Comparison of ENCODE assay signal across 14 cellular contexts in genomic region chr13:79780240-79780639, GRCh38.
DNase-seq lines count a peak whose midpoint lies in the region; ATAC-seq and TF ChIP-seq lines count a peak whose summit lies in the region.
"Had no signal": no experiment of that assay in that cellular context is flagged by ENCODE, and none has a peak within 500 bp of the region (broad histone marks: within the 10 kb centered on the region; RNA-seq: fewer than 3 reads in every experiment).

No MANE protein-coding gene starts in this region.

- no peaks in the 10 kb centered on the region for H3K9me3 Mint-ChIP-seq in activated CD4-positive, alpha-beta memory T cell treated with anti-CD3 and anti-CD28 coated beads, Interleukin-2, amount 10 ng/mL, durations not matched to agents 7 days and 5 days
- H3K9me3 Mint-ChIP-seq: activated CD4-positive, alpha-beta T cell treated with anti-CD3 and anti-CD28 coated beads, Interleukin-2, amount 10 ng/mL, durations not matched to agents 24 days and 14 days; stimulated activated naive CD8-positive, alpha-beta T cell treated with anti-CD3 and anti-CD28 coated beads, Interleukin-15, amount 100 ng/mL, for 72 hours had no signal

- CTCF ChIA-PET in activated CD4-positive, alpha-beta memory T cell treated with anti-CD3 and anti-CD28 coated beads, Interleukin-2, amount 10 ng/mL, durations not matched to agents 7 days and 5 days (lab: Charles Lee): no interaction called here

- peak overlapping the region; percentile 35; the same call in 1 of the 2 replicates for H3K27ac ChIP-seq in MM.1S (ENCODE audit: low read length)
- peak overlapping the region; percentile 70 for H3K27ac ChIP-seq in epithelial cell of prostate

- no peaks in the 10 kb centered on the region for H3K79me2 ChIP-seq in MM.1S (ENCODE audit: low read length)

- POLR2A ChIA-PET in activated CD4-positive, alpha-beta memory T cell treated with anti-CD3 and anti-CD28 coated beads, Interleukin-2, amount 10 ng/mL, durations not matched to agents 7 days and 5 days (lab: Charles Lee): no interaction called here

- peak; percentile 77 for ATAC-seq in GM18867 (IDR thresholded peaks at IDR 0.05; ENCODE audit: unreplicated experiment)
- peak; percentile 34 for ATAC-seq in omental fat pad (ENCODE audit: low FRiP score)
- ATAC-seq in HG03135 (IDR thresholded peaks at IDR 0.05; ENCODE audit: unreplicated experiment): no peak
- ATAC-seq: stimulated activated naive CD8-positive, alpha-beta T cell treated with anti-CD3 and anti-CD28 coated beads, Interleukin-15, amount 100 ng/mL, for 72 hours had no signal

- H3K36me3 Mint-ChIP-seq in activated CD4-positive, alpha-beta memory T cell treated with anti-CD3 and anti-CD28 coated beads, Interleukin-2, amount 10 ng/mL, durations not matched to agents 7 days and 5 days (ENCODE audit: low read depth): no peaks in the 10 kb centered on the region
- H3K36me3 Mint-ChIP-seq: CD14-positive monocyte had no signal

- no peaks in the 10 kb centered on the region for H3K27me3 Mint-ChIP-seq in activated CD4-positive, alpha-beta memory T cell treated with anti-CD3 and anti-CD28 coated beads, Interleukin-2, amount 10 ng/mL, durations not matched to agents 7 days and 5 days
- H3K27me3 Mint-ChIP-seq: activated CD4-positive, alpha-beta T cell treated with anti-CD3 and anti-CD28 coated beads, Interleukin-2, amount 10 ng/mL, durations not matched to agents 24 days and 14 days; stimulated activated naive CD8-positive, alpha-beta T cell treated with anti-CD3 and anti-CD28 coated beads, Interleukin-15, amount 100 ng/mL, for 72 hours had no signal

- H3F3A ChIP-seq in MM.1S (ENCODE audit: insufficient read depth, low read length): no peaks in the 10 kb centered on the region

- no peaks in the 10 kb centered on the region for H3K27me3 ChIP-seq in MM.1S (replicated peaks; ENCODE audit: insufficient read depth, low read length)

- H3K9ac ChIP-seq in MM.1S (ENCODE audit: low read length): peak overlapping the region; percentile 20; the same call in 1 of the 2 replicates

- TF ChIP-seq CTCF in MM.1S (IDR thresholded peaks at IDR 0.05; ENCODE audit: low read length) (no peak), omental fat pad (IDR thresholded peaks at IDR 0.05) (no peak)

- no peak overlapping the region for H3K4me3 Mint-ChIP-seq in activated CD4-positive, alpha-beta memory T cell treated with anti-CD3 and anti-CD28 coated beads, Interleukin-2, amount 10 ng/mL, durations not matched to agents 7 days and 5 days
- H3K4me3 Mint-ChIP-seq: activated CD4-positive, alpha-beta T cell treated with anti-CD3 and anti-CD28 coated beads, Interleukin-2, amount 10 ng/mL, durations not matched to agents 24 days and 14 days; CD14-positive monocyte; stimulated activated naive CD8-positive, alpha-beta T cell treated with anti-CD3 and anti-CD28 coated beads, Interleukin-15, amount 100 ng/mL, for 72 hours had no signal

- H3K9me2 ChIP-seq in MM.1S (replicated peaks; ENCODE audit: insufficient read depth, low read length): no peaks in the 10 kb centered on the region

- H3K4me1 ChIP-seq in MM.1S (ENCODE audit: low read length): no peaks in the 10 kb centered on the region; the same call in 1 of the 2 replicates

- no peaks in the 10 kb centered on the region for H3K4me1 Mint-ChIP-seq in activated CD4-positive, alpha-beta memory T cell treated with anti-CD3 and anti-CD28 coated beads, Interleukin-2, amount 10 ng/mL, durations not matched to agents 7 days and 5 days
- H3K4me1 Mint-ChIP-seq: activated CD4-positive, alpha-beta T cell treated with anti-CD3 and anti-CD28 coated beads, Interleukin-2, amount 10 ng/mL, durations not matched to agents 24 days and 14 days; stimulated activated naive CD8-positive, alpha-beta T cell treated with anti-CD3 and anti-CD28 coated beads, Interleukin-15, amount 100 ng/mL, for 72 hours had no signal

- peak overlapping the region; percentile 22 for H3K4me3 ChIP-seq in MM.1S (ENCODE audit: low read length)

- DNase-seq in MM.1S (peak; percentile 81), epithelial cell of prostate (ENCODE audit: low read depth, low spot score) (no peak), omental fat pad (ENCODE audit: low spot score) (no peak), GM19240 (ENCODE audit: insufficient read length, low spot score) (no peak), SW 1271 (lab: John Stamatoyannopoulos, UW) (no peak)
- no peak for DNase-seq in activated CD4-positive, alpha-beta memory T cell treated with anti-CD3 and anti-CD28 coated beads, Interleukin-2, amount 10 ng/mL, durations not matched to agents 7 days and 5 days
- DNase-seq: activated CD4-positive, alpha-beta T cell treated with anti-CD3 and anti-CD28 coated beads, Interleukin-2, amount 10 ng/mL, durations not matched to agents 24 days and 14 days; KG1; NCI-H2029 treated with DMSO at 0.1 percent for 48 hours; occipital lobe; stimulated activated naive CD8-positive, alpha-beta T cell treated with anti-CD3 and anti-CD28 coated beads, Interleukin-15, amount 100 ng/mL, for 72 hours had no signal

- peak overlapping the region; percentile 54 for H2AFZ ChIP-seq in MM.1S (ENCODE audit: low read length)

- no peaks in the 10 kb centered on the region for H3K9me3 ChIP-seq in MM.1S (replicated peaks; ENCODE audit: insufficient read depth, low read length)

- H3K27ac Mint-ChIP-seq in activated CD4-positive, alpha-beta memory T cell treated with anti-CD3 and anti-CD28 coated beads, Interleukin-2, amount 10 ng/mL, durations not matched to agents 7 days and 5 days: no peak overlapping the region
- H3K27ac Mint-ChIP-seq: activated CD4-positive, alpha-beta T cell treated with anti-CD3 and anti-CD28 coated beads, Interleukin-2, amount 10 ng/mL, durations not matched to agents 24 days and 14 days; stimulated activated naive CD8-positive, alpha-beta T cell treated with anti-CD3 and anti-CD28 coated beads, Interleukin-15, amount 100 ng/mL, for 72 hours had no signal

- H3K4me2 ChIP-seq in MM.1S (ENCODE audit: low read depth, low read length): peak overlapping the region; percentile 42

- H3K36me3 ChIP-seq in MM.1S (replicated peaks; ENCODE audit: insufficient read depth, low read length): no peaks in the 10 kb centered on the region

- no peaks in the 10 kb centered on the region for H4K20me1 ChIP-seq in MM.1S (ENCODE audit: insufficient read depth, low read length)
